Comparison of ENCODE assay signal across 1 cellular context in the genomic region with DNA sequence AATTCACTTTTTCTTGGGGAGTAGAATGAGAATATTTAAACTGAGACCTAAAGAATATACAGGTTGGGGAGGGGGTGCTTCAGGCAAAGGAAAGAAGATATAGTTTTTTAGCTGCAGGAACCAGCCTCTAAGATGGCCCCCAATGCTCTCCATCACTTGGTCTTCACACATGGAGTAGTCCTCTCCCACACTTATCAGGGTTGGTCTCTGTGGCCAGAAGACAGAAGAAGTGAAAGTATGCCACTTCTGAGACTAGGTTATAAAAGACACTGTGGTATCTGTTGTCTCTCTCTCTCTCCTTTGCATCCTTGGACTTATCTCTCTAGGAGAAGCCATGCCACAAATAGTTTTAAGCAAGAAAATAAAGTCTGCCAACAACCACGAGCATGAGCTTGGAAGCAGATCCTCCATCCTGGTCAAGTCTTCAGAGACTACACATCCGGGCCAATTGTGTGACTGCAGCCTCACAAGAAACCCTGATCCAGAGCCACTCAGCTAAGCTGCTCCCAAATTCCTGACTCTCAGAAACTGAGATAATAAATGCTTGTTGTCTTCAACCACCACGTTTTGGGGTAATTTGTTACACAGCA.
TF ChIP-seq lines count a peak whose summit lies in the region.

No MANE protein-coding gene starts in this region.

TF ChIP-seq in IMR-90, 13 proteins besides CTCF, POLR2A, EP300 and RAD21:
- TF ChIP-seq SMC3 (IDR thresholded peaks at IDR 0.05; ENCODE audit: low read depth, low read length): no peak
- no peak for TF ChIP-seq MXI1 (IDR thresholded peaks at IDR 0.05; ENCODE audit: borderline replicate concordance, low read depth, low read length)
- TF ChIP-seq MAFK (IDR thresholded peaks at IDR 0.05; ENCODE audit: low read depth, low read length): no peak
